Comparison of ENCODE assay signal across 2 cellular contexts in the genomic region with DNA sequence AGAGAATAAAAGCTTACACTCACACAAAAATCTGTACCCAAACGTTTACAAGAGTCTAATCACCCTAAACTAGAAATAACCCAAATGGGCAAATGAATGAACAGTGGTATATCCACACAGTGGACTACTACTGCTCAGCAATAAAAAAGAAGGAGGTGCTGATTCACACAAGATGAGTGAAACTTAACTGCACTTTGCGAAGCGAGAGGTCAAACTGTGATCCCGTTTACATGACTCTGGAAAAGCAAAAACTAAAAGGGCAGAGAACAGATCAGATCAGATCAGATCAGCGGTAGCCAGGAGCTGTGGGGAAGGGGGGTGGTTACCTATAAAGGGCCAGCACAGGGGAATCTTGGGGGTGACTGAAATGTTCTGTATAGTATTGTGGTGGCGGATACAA.
TF ChIP-seq lines count a peak whose summit lies in the region.

No MANE protein-coding gene starts in this region.

TF ChIP-seq in liver, 16 proteins besides CTCF, POLR2A, EP300 and RAD21 (continued from another document):
- TF ChIP-seq ZBTB33 (IDR thresholded peaks at IDR 0.05) (peak; percentile 71), FOXA2 (IDR thresholded peaks at IDR 0.05) (no peak), HNF4A (conservative IDR thresholded peaks at IDR 0.05) (peak; percentile 74 to 88), YY1 (IDR thresholded peaks at IDR 0.05) (peak; percentile 73), REST (IDR thresholded peaks at IDR 0.05) (peak; percentile 29), ATF3 (IDR thresholded peaks at IDR 0.05) (no peak), SP1 (IDR thresholded peaks at IDR 0.05) (peak; percentile 70), TAF1 (conservative IDR thresholded peaks at IDR 0.05) (peak; percentile 42), EGR1 (IDR thresholded peaks at IDR 0.05; ENCODE audit: low read depth in 2 of 2) (no peak)
- TF ChIP-seq, protein P1, sequence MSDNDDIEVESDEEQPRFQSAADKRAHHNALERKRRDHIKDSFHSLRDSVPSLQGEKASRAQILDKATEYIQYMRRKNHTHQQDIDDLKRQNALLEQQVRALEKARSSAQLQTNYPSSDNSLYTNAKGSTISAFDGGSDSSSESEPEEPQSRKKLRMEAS (IDR thresholded peaks at IDR 0.05) = peak; percentile 41
TF ChIP-seq in liver: peak in this region for 9.

TF ChIP-seq in HepG2, 621 proteins besides CTCF, POLR2A, EP300 and RAD21 (continued from another document):
- TF ChIP-seq ZBTB4 (CRISPR knock-in tag; IDR thresholded peaks at IDR 0.05; ENCODE audit: borderline replicate concordance) (no peak), ZNF224 (CRISPR knock-in tag; IDR thresholded peaks at IDR 0.05) (no peak), ISX (CRISPR knock-in tag; conservative IDR thresholded peaks at IDR 0.05) (no peak), ZFP37 (CRISPR knock-in tag; IDR thresholded peaks at IDR 0.05; ENCODE audit: borderline replicate concordance) (no peak), ATF5 (CRISPR knock-in tag; IDR thresholded peaks at IDR 0.05; ENCODE audit: low read depth) (no peak), ERF (CRISPR knock-in tag; IDR thresholded peaks at IDR 0.05) (no peak), ZFP41 (CRISPR knock-in tag; IDR thresholded peaks at IDR 0.05; ENCODE audit: borderline replicate concordance) (no peak)
- TF ChIP-seq, protein P2, sequence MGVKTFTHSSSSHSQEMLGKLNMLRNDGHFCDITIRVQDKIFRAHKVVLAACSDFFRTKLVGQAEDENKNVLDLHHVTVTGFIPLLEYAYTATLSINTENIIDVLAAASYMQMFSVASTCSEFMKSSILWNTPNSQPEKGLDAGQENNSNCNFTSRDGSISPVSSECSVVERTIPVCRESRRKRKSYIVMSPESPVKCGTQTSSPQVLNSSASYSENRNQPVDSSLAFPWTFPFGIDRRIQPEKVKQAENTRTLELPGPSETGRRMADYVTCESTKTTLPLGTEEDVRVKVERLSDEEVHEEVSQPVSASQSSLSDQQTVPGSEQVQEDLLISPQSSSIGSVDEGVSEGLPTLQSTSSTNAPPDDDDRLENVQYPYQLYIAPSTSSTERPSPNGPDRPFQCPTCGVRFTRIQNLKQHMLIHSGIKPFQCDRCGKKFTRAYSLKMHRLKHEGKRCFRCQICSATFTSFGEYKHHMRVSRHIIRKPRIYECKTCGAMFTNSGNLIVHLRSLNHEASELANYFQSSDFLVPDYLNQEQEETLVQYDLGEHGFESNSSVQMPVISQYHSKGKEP (CRISPR knock-in tag; IDR thresholded peaks at IDR 0.05) = no peak
